ENCODE assay signal across 8 cellular contexts in genomic region chr7:135475521-135475920, GRCh38.
"Had no signal": no experiment of that assay in that cellular context is flagged by ENCODE, and none has a peak within 500 bp of the region (broad histone marks: within the 10 kb centered on the region; RNA-seq: fewer than 3 reads in every experiment).

No MANE protein-coding gene starts in this region.

- FAIRE-seq: H1, H54 had no signal

- H3K27ac ChIP-seq: HL-60 had no signal

- H3K4me3 Mint-ChIP-seq: GM23338, H9, HFFc6 had no signal

- H3K4me2 ChIP-seq: GM23338 had no signal

- H3K27ac Mint-ChIP-seq: GM23338, HFFc6 had no signal

- H3K4me1 Mint-ChIP-seq: H9 had no signal

- ATAC-seq: GM23338 had no signal

- DNase-seq: H9, HCEC 1CT, HFFc6, IMR-90 had no signal

- H2AFZ ChIP-seq: GM23338 had no signal

- H3K4me3 ChIP-seq: GM23338 had no signal

- H3K9me3 Mint-ChIP-seq: GM23338, H9, HFFc6 had no signal
